Comparison of ENCODE assay signal across 16 cellular contexts in genomic region chr3:177426151-177426904, GRCh38.
DNase-seq lines count a peak whose midpoint lies in the region; ATAC-seq and TF ChIP-seq lines count a peak whose summit lies in the region.
"Had no signal": no experiment of that assay in that cellular context is flagged by ENCODE, and none has a peak within 500 bp of the region (broad histone marks: within the 10 kb centered on the region; RNA-seq: fewer than 3 reads in every experiment).

No MANE protein-coding gene starts in this region.

- H3K36me3 Mint-ChIP-seq in activated CD4-positive, alpha-beta T cell treated with anti-CD3 and anti-CD28 coated beads, Interleukin-2, amount 10 ng/mL, durations not matched to agents 24 days and 14 days (ENCODE audit: low read depth): peaks cover 3% of the 10 kb centered on the region
- H3K36me3 Mint-ChIP-seq in activated naive CD4-positive, alpha-beta T cell treated with anti-CD3 and anti-CD28 coated beads, Interleukin-2, amount 50 U/mL, for 72 hours: peaks cover 5 to 25% of the 10 kb centered on the region in 2 donors

- DNase-seq in activated CD4-positive, alpha-beta T cell treated with anti-CD3 and anti-CD28 coated beads, Interleukin-2, amount 10 ng/mL, durations not matched to agents 24 days and 14 days: no peak
- DNase-seq in activated CD4-positive, alpha-beta T cell treated with anti-CD3 and anti-CD28 coated beads, Interleukin-2, amount 50 U/mL, for 1 hour: no peak
- DNase-seq in MM.1S: no peak
- DNase-seq in activated naive CD4-positive, alpha-beta T cell treated with anti-CD3 and anti-CD28 coated beads, Interleukin-2, amount 50 U/mL, for 72 hours (ENCODE audit: low spot score in 2 of 2): no peak
- DNase-seq in OCI-M2 (lab: John Stamatoyannopoulos, UW; ENCODE audit: unreplicated experiment): no peak
- DNase-seq: Calu3, GOT3, left ventricle myocardium superior, NCI-H2081, NCI-H774, SHP77 had no signal

- H3K4me2 ChIP-seq in MM.1S (ENCODE audit: low read depth, low read length): peak overlapping the region; percentile 48

- peaks cover 5% of the 10 kb centered on the region for H3K9me3 Mint-ChIP-seq in activated CD4-positive, alpha-beta T cell treated with anti-CD3 and anti-CD28 coated beads, Interleukin-2, amount 10 ng/mL, durations not matched to agents 24 days and 14 days
- peaks cover 0 to 20% of the 10 kb centered on the region in 2 donors for H3K9me3 Mint-ChIP-seq in activated naive CD4-positive, alpha-beta T cell treated with anti-CD3 and anti-CD28 coated beads, Interleukin-2, amount 50 U/mL, for 72 hours

- peaks cover 33% of the 10 kb centered on the region for H3K4me1 Mint-ChIP-seq in activated CD4-positive, alpha-beta T cell treated with anti-CD3 and anti-CD28 coated beads, Interleukin-2, amount 10 ng/mL, durations not matched to agents 24 days and 14 days

- ATAC-seq in activated naive CD4-positive, alpha-beta T cell treated with anti-CD3 and anti-CD28 coated beads, Interleukin-2, amount 50 U/mL, for 72 hours: no peak
- ATAC-seq in GM18873 (IDR thresholded peaks at IDR 0.05; ENCODE audit: low FRiP score, unreplicated experiment): no peak
- ATAC-seq in HG03521 (IDR thresholded peaks at IDR 0.05; ENCODE audit: unreplicated experiment): no peak

- H3K27ac ChIP-seq in MM.1S (ENCODE audit: low read length): peak overlapping the region; percentile 61; the same call in 1 of the 2 replicates
- H3K27ac ChIP-seq in neutrophil: peak overlapping the region; percentile 73
- H3K27ac ChIP-seq: ascending aorta, esophagus muscularis mucosa had no signal

- peaks cover 15% of the 10 kb centered on the region for H3F3A ChIP-seq in MM.1S (ENCODE audit: insufficient read depth, low read length)

- H2AFZ ChIP-seq in MM.1S (ENCODE audit: low read length): peak overlapping the region; percentile 55

- H3K4me3 ChIP-seq in MM.1S (ENCODE audit: low read length): peak overlapping the region; percentile 12; the same call in 1 of the 2 replicates
- H3K4me3 ChIP-seq in neutrophil (ENCODE audit: low read depth in 1 of 2, low read length in 1 of 2): no peak overlapping the region
- H3K4me3 ChIP-seq: ascending aorta, esophagus muscularis mucosa had no signal

- H3K79me2 ChIP-seq in MM.1S (ENCODE audit: low read length): no peaks in the 10 kb centered on the region

- 0 out of 2 replicates have a peak overlapping the region, but pooled peaks have one; percentile 3 for H3K9ac ChIP-seq in MM.1S (ENCODE audit: low read length)

- peak overlapping the region; percentile 91 for H3K27ac Mint-ChIP-seq in activated CD4-positive, alpha-beta T cell treated with anti-CD3 and anti-CD28 coated beads, Interleukin-2, amount 10 ng/mL, durations not matched to agents 24 days and 14 days
- peak overlapping the region; percentile 30 to 89 for H3K27ac Mint-ChIP-seq in activated naive CD4-positive, alpha-beta T cell treated with anti-CD3 and anti-CD28 coated beads, Interleukin-2, amount 50 U/mL, for 72 hours

- no peaks in the 10 kb centered on the region for H3K9me2 ChIP-seq in MM.1S (replicated peaks; ENCODE audit: insufficient read depth, low read length)

- intact Hi-C loops in activated CD4-positive, alpha-beta T cell treated with anti-CD3 and anti-CD28 coated beads, Interleukin-2, amount 10 ng/mL, durations not matched to agents 24 days and 14 days (cut with micrococcal nuclease): loop anchor here (2.0 to 10.0 kb wide), 4 partner anchors 166 to 576 kb away; no protein-coding TSS in a partner anchor

- H3K27me3 ChIP-seq in MM.1S (replicated peaks; ENCODE audit: insufficient read depth, low read length) (no peaks in the 10 kb centered on the region), neutrophil (no peaks in the 10 kb centered on the region)
- H3K27me3 ChIP-seq: ascending aorta, esophagus muscularis mucosa had no signal

- TF ChIP-seq CTCF in MM.1S (IDR thresholded peaks at IDR 0.05; ENCODE audit: low read length) (no peak), neutrophil (IDR thresholded peaks at IDR 0.05) (no peak)

- H3K27me3 Mint-ChIP-seq in activated CD4-positive, alpha-beta T cell treated with anti-CD3 and anti-CD28 coated beads, Interleukin-2, amount 10 ng/mL, durations not matched to agents 24 days and 14 days: peaks cover 9% of the 10 kb centered on the region

- no peaks in the 10 kb centered on the region for H4K20me1 ChIP-seq in MM.1S (ENCODE audit: insufficient read depth, low read length)

- peaks cover 24% of the 10 kb centered on the region for H3K4me1 ChIP-seq in MM.1S (ENCODE audit: low read length)
- peaks cover 60 to 61% of the 10 kb centered on the region in 2 experiments for H3K4me1 ChIP-seq in neutrophil (ENCODE audit: control insufficient read depth in 1 of 2, insufficient read depth in 1 of 2, low read depth in 1 of 2, low read length in 1 of 2)
- H3K4me1 ChIP-seq: ascending aorta had no signal

- H3K9me3 ChIP-seq in MM.1S (replicated peaks; ENCODE audit: insufficient read depth, low read length): no peaks in the 10 kb centered on the region
- no peaks in the 10 kb centered on the region for H3K9me3 ChIP-seq in neutrophil
- H3K9me3 ChIP-seq: ascending aorta, esophagus muscularis mucosa had no signal

- peak overlapping the region; percentile 49 for H3K4me3 Mint-ChIP-seq in activated CD4-positive, alpha-beta T cell treated with anti-CD3 and anti-CD28 coated beads, Interleukin-2, amount 10 ng/mL, durations not matched to agents 24 days and 14 days

- H3K36me3 ChIP-seq in MM.1S (replicated peaks; ENCODE audit: insufficient read depth, low read length) (no peaks in the 10 kb centered on the region), neutrophil (no peaks in the 10 kb centered on the region)
- H3K36me3 ChIP-seq: ascending aorta, esophagus muscularis mucosa had no signal
